Comparison of ENCODE assay signal across 8 cellular contexts in genomic region chr7:13991791-13992620, GRCh38.
DNase-seq lines count a peak whose midpoint lies in the region; ATAC-seq and TF ChIP-seq lines count a peak whose summit lies in the region.

No MANE protein-coding gene starts in this region.

- peaks cover 14% of the 10 kb centered on the region for H3K4me1 ChIP-seq in HAP-1
- H3K4me1 ChIP-seq in iPS-18a (ENCODE audit: control insufficient read depth, low read depth, low read length): peaks cover 18% of the 10 kb centered on the region
- no peaks in the 10 kb centered on the region for H3K4me1 ChIP-seq in stomach smooth muscle (ENCODE audit: control insufficient read depth, insufficient read depth, low read length)

- no peak for ATAC-seq in GM19328 (IDR thresholded peaks at IDR 0.05; ENCODE audit: unreplicated experiment)
- ATAC-seq in HG03095 (IDR thresholded peaks at IDR 0.05; ENCODE audit: unreplicated experiment): no peak

- no peaks in the 10 kb centered on the region for H3K27me3 ChIP-seq in HAP-1 (ENCODE audit: low read depth)
- H3K27me3 ChIP-seq in iPS-18a (ENCODE audit: control insufficient read depth, insufficient read depth, low read length): no peaks in the 10 kb centered on the region
- H3K27me3 ChIP-seq in stomach smooth muscle (ENCODE audit: control insufficient read depth in 1 of 2, insufficient read depth in 2 of 2, low read length in 2 of 2): no peaks in the 10 kb centered on the region

- H3K9ac ChIP-seq in iPS-18a (ENCODE audit: low read length) (peak overlapping the region; percentile 87), stomach smooth muscle (ENCODE audit: low read length in 2 of 2) (peak overlapping the region; percentile 66 to 73)

- H3K27ac ChIP-seq in angular gyrus (ENCODE audit: low read depth, low read length): peak overlapping the region; percentile 65
- peak overlapping the region; percentile 97 for H3K27ac ChIP-seq in iPS-18a (ENCODE audit: low read length)
- H3K27ac ChIP-seq in stomach smooth muscle (ENCODE audit: low read length): peak overlapping the region; percentile 81

- no peak for DNase-seq in HAP-1 (ENCODE audit: low spot score in 2 of 2)
- no peak for DNase-seq in NCI-H1105 treated with DMSO at 0.1 percent for 48 hours (lab: John Stamatoyannopoulos, UW)
- DNase-seq in GM10248 (ENCODE audit: extremely low spot score): no peak

- no peaks in the 10 kb centered on the region for H3K36me3 ChIP-seq in HAP-1 (replicated peaks)
- peaks cover 3% of the 10 kb centered on the region for H3K36me3 ChIP-seq in iPS-18a (ENCODE audit: control insufficient read depth, low read depth, low read length)
- H3K36me3 ChIP-seq in stomach smooth muscle (ENCODE audit: control insufficient read depth in 2 of 2, insufficient read depth in 2 of 2, low read length in 2 of 2): no peaks in the 10 kb centered on the region

- H3K9me3 ChIP-seq in HAP-1 (no peaks in the 10 kb centered on the region), iPS-18a (ENCODE audit: control insufficient read depth, low read depth, low read length) (no peaks in the 10 kb centered on the region), stomach smooth muscle (ENCODE audit: control insufficient read depth in 2 of 2, low read length in 2 of 2) (no peaks in the 10 kb centered on the region)

- TF ChIP-seq CTCF in GM10248 (IDR thresholded peaks at IDR 0.05; ENCODE audit: control extremely low read depth, extremely low read depth, low read depth, missing control alignments): no peak

- POLR2A ChIA-PET in GM10248 (lab: Yijun Ruan, JAX): no interaction called here

- CTCF ChIA-PET in GM10248 (lab: Yijun Ruan, JAX): interaction anchor here (1.4 kb wide), 1 partner anchor 11 kb away, joined by 4 read pairs; no protein-coding TSS in a partner anchor

- peak overlapping the region; percentile 18 for H3K4me3 ChIP-seq in HAP-1
- H3K4me3 ChIP-seq in iPS-18a (ENCODE audit: low read length): peak overlapping the region; percentile 90
- H3K4me3 ChIP-seq in stomach smooth muscle (ENCODE audit: low read length in 2 of 2): peak overlapping the region; percentile 89 to 95

- in situ Hi-C loops in HAP-1 (cut with MboI; ENCODE audit: low sequenced_read_pairs): no loop called here

Comparison
In these comparisons a context has a peak if more than half of its experiments do, and no peak if none do; other contexts are left out.
1. H3K4me3 ChIP-seq: peak in every context shown above with its lines; median percentile 92 in stomach smooth muscle; 90 in iPS-18a; 18 in HAP-1.